Comparison of ENCODE assay signal across 10 cellular contexts in genomic region chr22:46770151-46770641, GRCh38. TPM values are rescaled to one million over a fixed set of nuclear protein-coding genes. Genes with fewer than 3 reads are reported as not detected.
DNase-seq lines count a peak whose midpoint lies in the region; ATAC-seq, FAIRE-seq and TF ChIP-seq lines count a peak whose summit lies in the region.
"Had no signal": no experiment of that assay in that cellular context is flagged by ENCODE, and none has a peak within 500 bp of the region (broad histone marks: within the 10 kb centered on the region; RNA-seq: fewer than 3 reads in every experiment).

No MANE protein-coding gene starts in this region.

- H3K9me3 ChIP-seq in right cardiac atrium (ENCODE audit: control insufficient read depth, low read length) (no peaks in the 10 kb centered on the region), small intestine (ENCODE audit: control insufficient read depth, low read depth) (no peaks in the 10 kb centered on the region), neural progenitor cell (ENCODE audit: low read depth) (no peaks in the 10 kb centered on the region)

- H3K27me3 ChIP-seq in right cardiac atrium (ENCODE audit: control insufficient read depth, insufficient read depth) (no peaks in the 10 kb centered on the region), small intestine (ENCODE audit: control insufficient read depth in 2 of 2, insufficient read depth in 2 of 2, low read length in 2 of 2) (no peaks in the 10 kb centered on the region), neural progenitor cell (no peaks in the 10 kb centered on the region)

- H3K27ac ChIP-seq in right cardiac atrium (ENCODE audit: low read length), result peak overlapping the region; percentile 37
- peak overlapping the region; percentile 44 to 93 for H3K27ac ChIP-seq in small intestine (ENCODE audit: low read depth in 1 of 2, low read length in 1 of 2)
- no peak overlapping the region for H3K27ac ChIP-seq in neural progenitor cell
- H3K27ac ChIP-seq: epithelial cell of prostate had no signal

- FAIRE-seq in GM12891 (lab: Jason Lieb, UNC) (peak; percentile 48), small intestine (lab: Jason Lieb, UNC) (no peak), frontal cortex (lab: Jason Lieb, UNC) (no peak)

- WGBS in right cardiac atrium, result 62% methylated on average over 14 of the region's 14 CpGs
- 65 to 75% (median 74%) methylated on average over 14 of the region's 14 CpGs for WGBS in small intestine, 3 donors

- H3K36me3 Mint-ChIP-seq in activated CD8-positive, alpha-beta T cell treated with anti-CD3 and anti-CD28 coated beads, Interleukin-2, amount 10 ng/mL, durations not matched to agents 7 days and 5 days (ENCODE audit: low read depth), result peaks cover 32% of the 10 kb centered on the region
- H3K36me3 Mint-ChIP-seq in neural progenitor cell, result no peaks in the 10 kb centered on the region

- intact Hi-C loops in right cardiac atrium (cut with DNase I), result no loop called here

- H3K4me3 Mint-ChIP-seq in activated CD8-positive, alpha-beta T cell treated with anti-CD3 and anti-CD28 coated beads, Interleukin-2, amount 10 ng/mL, durations not matched to agents 7 days and 5 days, result no peak overlapping the region
- H3K4me3 Mint-ChIP-seq in neural progenitor cell, result no peak overlapping the region

- H3K36me3 ChIP-seq in small intestine (ENCODE audit: control insufficient read depth in 2 of 2, insufficient read depth in 2 of 2, low read length in 2 of 2), result peaks cover 0 to 6% of the 10 kb centered on the region in 2 donors
- no peaks in the 10 kb centered on the region for H3K36me3 ChIP-seq in neural progenitor cell

- H3K4me3 ChIP-seq in right cardiac atrium (ENCODE audit: low read length) (no peak overlapping the region), small intestine (ENCODE audit: low read depth in 1 of 2, low read length in 2 of 2) (no peak overlapping the region), neural progenitor cell (no peak overlapping the region)

- peaks cover 68% of the 10 kb centered on the region for H3K79me2 ChIP-seq in neural progenitor cell (ENCODE audit: low read depth)

- H3K4me1 ChIP-seq in right cardiac atrium (ENCODE audit: control insufficient read depth, insufficient read depth, low read length) (peaks cover 15% of the 10 kb centered on the region), small intestine (ENCODE audit: control insufficient read depth in 2 of 2, insufficient read depth in 1 of 2, low read depth in 1 of 2, low read length in 1 of 2) (peaks cover 2 to 12% of the 10 kb centered on the region in 2 donors), neural progenitor cell (no peaks in the 10 kb centered on the region)

- peaks cover 12% of the 10 kb centered on the region for H4K20me1 ChIP-seq in neural progenitor cell (ENCODE audit: low read depth)

- no peak overlapping the region for H2AFZ ChIP-seq in neural progenitor cell (replicated peaks)

- H3K27me3 Mint-ChIP-seq in activated CD8-positive, alpha-beta T cell treated with anti-CD3 and anti-CD28 coated beads, Interleukin-2, amount 10 ng/mL, durations not matched to agents 7 days and 5 days (ENCODE audit: low read depth), result no peaks in the 10 kb centered on the region
- peaks cover 3% of the 10 kb centered on the region for H3K27me3 Mint-ChIP-seq in neural progenitor cell (ENCODE audit: insufficient read depth, low read depth)

- CTCF ChIA-PET in activated CD8-positive, alpha-beta T cell treated with anti-CD3 and anti-CD28 coated beads, Interleukin-2, amount 10 ng/mL, durations not matched to agents 7 days and 5 days (lab: Charles Lee), result interaction anchor here (1.1 to 1.9 kb wide), 3 partner anchors 9 to 33 kb away, joined by 3 to 8 read pairs (median 4); no protein-coding TSS in a partner anchor

- POLR2A ChIA-PET in activated CD8-positive, alpha-beta T cell treated with anti-CD3 and anti-CD28 coated beads, Interleukin-2, amount 10 ng/mL, durations not matched to agents 7 days and 5 days (lab: Charles Lee), result interaction anchor here (0.6 kb wide), 2 partner anchors 42 to 134 kb away, joined by 3 read pairs; no protein-coding TSS in a partner anchor

- no peaks in the 10 kb centered on the region for H3K9me3 Mint-ChIP-seq in activated CD8-positive, alpha-beta T cell treated with anti-CD3 and anti-CD28 coated beads, Interleukin-2, amount 10 ng/mL, durations not matched to agents 7 days and 5 days (ENCODE audit: insufficient read depth)
- H3K9me3 Mint-ChIP-seq in neural progenitor cell, result no peaks in the 10 kb centered on the region

- H3K9ac ChIP-seq in neural progenitor cell, result no peak overlapping the region

- no peak for ATAC-seq in activated CD8-positive, alpha-beta T cell treated with anti-CD3 and anti-CD28 coated beads, Interleukin-2, amount 10 ng/mL, durations not matched to agents 7 days and 5 days
- ATAC-seq in right cardiac atrium (peak in 1 of 2 donors; percentile 4), GM21529 (IDR thresholded peaks at IDR 0.05; ENCODE audit: unreplicated experiment) (no peak)

- DNase-seq in GM12891 (ENCODE audit: insufficient read length, low spot score) (no peak), right cardiac atrium (peak in 2 of 3 donors; percentile 47 to 52), small intestine (no peak), T1000 (lab: John Stamatoyannopoulos, UW) (no peak), neural progenitor cell (ENCODE audit: low spot score) (no peak), frontal cortex (ENCODE audit: low spot score in 2 of 2) (no peak)
- no peak for DNase-seq in activated CD8-positive, alpha-beta T cell treated with anti-CD3 and anti-CD28 coated beads, Interleukin-2, amount 10 ng/mL, durations not matched to agents 7 days and 5 days
- DNase-seq: stimulated activated CD4-positive, alpha-beta T cell treated with anti-CD3 and anti-CD28 coated beads, Interleukin-4, amount 100 ng/mL, for 1 hour had no signal

- H3K4me2 ChIP-seq in neural progenitor cell, result no peak overlapping the region

- peak overlapping the region; percentile 10 for H3K27ac Mint-ChIP-seq in activated CD8-positive, alpha-beta T cell treated with anti-CD3 and anti-CD28 coated beads, Interleukin-2, amount 10 ng/mL, durations not matched to agents 7 days and 5 days
- no peak overlapping the region for H3K27ac Mint-ChIP-seq in neural progenitor cell

- peaks cover 3% of the 10 kb centered on the region for H3F3A ChIP-seq in neural progenitor cell (ENCODE audit: low read depth)

- TF ChIP-seq CTCF in neural progenitor cell (IDR thresholded peaks at IDR 0.05), result no peak

- peaks cover 51% of the 10 kb centered on the region for H3K4me1 Mint-ChIP-seq in activated CD8-positive, alpha-beta T cell treated with anti-CD3 and anti-CD28 coated beads, Interleukin-2, amount 10 ng/mL, durations not matched to agents 7 days and 5 days (ENCODE audit: low read depth)
- peaks cover 12% of the 10 kb centered on the region for H3K4me1 Mint-ChIP-seq in neural progenitor cell

- TF ChIP-seq POLR2A in GM12891 (IDR thresholded peaks at IDR 0.05; ENCODE audit: low read depth, low read length), result no peak

TF ChIP-seq in GM12891, 5 proteins besides CTCF, POLR2A, EP300 and RAD21:
- no peak for TF ChIP-seq TAF1 (IDR thresholded peaks at IDR 0.05; ENCODE audit: low read depth, low read length)
- no peak for TF ChIP-seq PAX5 (IDR thresholded peaks at IDR 0.05; ENCODE audit: insufficient read depth, low read length, severe bottlenecking)
- TF ChIP-seq SPI1 (IDR thresholded peaks at IDR 0.05; ENCODE audit: low read depth, low read length), result no peak
- TF ChIP-seq POLR2AphosphoS5 (IDR thresholded peaks at IDR 0.05; ENCODE audit: low read depth, low read length), result no peak
- no peak for TF ChIP-seq POU2F2 (IDR thresholded peaks at IDR 0.05; ENCODE audit: low read depth, low read length)
TF ChIP-seq in GM12891: peak in this region for 0.

RNA-seq across cellular contexts. Expression of gene TBC1D22A, which starts 7.7 kb away (rescaled TPM):
- 41.0 TPM for polyA plus RNA-seq in GM12891 (2012; ENCODE audit: low read depth, missing spikeins)
- total RNA-seq in activated CD8-positive, alpha-beta T cell treated with anti-CD3 and anti-CD28 coated beads, Interleukin-2, amount 10 ng/mL, durations not matched to agents 7 days and 5 days, result 10 to 100 TPM; 34.1 to 38.7 TPM
- total RNA-seq in right cardiac atrium (10 to 100 TPM; 15.3 to 17.3 (median 16.4) TPM), neural progenitor cell (ENCODE audit: low replicate concordance) (9.8 and 10.6 TPM in 2 replicates), frontal cortex (5.3 TPM)
- polyA plus RNA-seq in right cardiac atrium (12.0 TPM), small intestine (10 to 100 TPM; 17.7 to 23.0 (median 18.9) TPM)

RNA-seq across cellular contexts. Expression of gene CERK, which starts 32.1 kb away (rescaled TPM):
- polyA plus RNA-seq in GM12891 (2012; ENCODE audit: low read depth, missing spikeins), result 19.5 TPM
- total RNA-seq in activated CD8-positive, alpha-beta T cell treated with anti-CD3 and anti-CD28 coated beads, Interleukin-2, amount 10 ng/mL, durations not matched to agents 7 days and 5 days, result 10 to 100 TPM; 61.1 to 65.6 TPM
- total RNA-seq in right cardiac atrium, result 10 to 100 TPM; 59.5 to 83.5 (median 68.7) TPM
- polyA plus RNA-seq in right cardiac atrium, result 32.6 TPM
- polyA plus RNA-seq in small intestine, result 10 to 100 TPM; 43.7 to 59.7 (median 59.7) TPM
- 53.6 and 80.6 TPM in 2 replicates for total RNA-seq in neural progenitor cell (ENCODE audit: low replicate concordance)
- 35.1 TPM for total RNA-seq in frontal cortex

Comparison
In these comparisons a context has a peak if more than half of its experiments do, and no peak if none do; other contexts are left out.
1. DNase-seq: peak in right cardiac atrium (2 of 3); none in GM12891 (single experiment), activated CD8-positive, alpha-beta T cell treated with anti-CD3 and anti-CD28 coated beads, Interleukin-2, amount 10 ng/mL, durations not matched to agents 7 days and 5 days (single experiment), small intestine (single experiment), T1000 (single experiment), neural progenitor cell (single experiment) and frontal cortex (0 of 2).